17 cellular contexts compared by ENCODE assay signal in genomic region chr4:146329042-146329716, GRCh38.
DNase-seq lines count a peak whose midpoint lies in the region; ATAC-seq, FAIRE-seq and TF ChIP-seq lines count a peak whose summit lies in the region.
"Had no signal": no experiment of that assay in that cellular context is flagged by ENCODE, and none has a peak within 500 bp of the region (broad histone marks: within the 10 kb centered on the region; RNA-seq: fewer than 3 reads in every experiment).

No MANE protein-coding gene starts in this region.

- POLR2A ChIA-PET in MCF 10A (lab: Yijun Ruan, JAX): interaction anchor here (0.6 to 2.8 kb wide), 3 partner anchors 17 to 710 kb away, joined by 3 to 10 read pairs (median 4); partner anchors contain the start of genes MMAA and SLC10A7

- intact Hi-C loops in MCF 10A (cut with micrococcal nuclease) (no loop called here), breast epithelium (cut with DNase I; ENCODE audit: low total_unique reads) (no loop called here)

- H3K27me3 ChIP-seq in breast epithelium (no peaks in the 10 kb centered on the region), astrocyte (ENCODE audit: insufficient read depth, low read length) (no peaks in the 10 kb centered on the region)
- H3K27me3 ChIP-seq: adrenal gland, tibial nerve had no signal

- no peak for ATAC-seq in HG03039 (IDR thresholded peaks at IDR 0.05; ENCODE audit: unreplicated experiment)

- no peaks in the 10 kb centered on the region for H3K9me3 Mint-ChIP-seq in MCF 10A (ENCODE audit: unreplicated experiment)
- peaks cover 2% of the 10 kb centered on the region for H3K9me3 Mint-ChIP-seq in astrocyte (ENCODE audit: unreplicated experiment)
- H3K9me3 Mint-ChIP-seq: endodermal cell, naive B cell had no signal

- H2AFZ ChIP-seq in astrocyte (ENCODE audit: low read depth, low read length): no peak overlapping the region

- H3K4me1 Mint-ChIP-seq in MCF 10A (ENCODE audit: insufficient read depth, unreplicated experiment): peaks cover 16% of the 10 kb centered on the region
- H3K4me1 Mint-ChIP-seq in astrocyte (ENCODE audit: low read depth, unreplicated experiment): peaks cover 21% of the 10 kb centered on the region
- H3K4me1 Mint-ChIP-seq: endodermal cell, naive B cell had no signal

- BruUV-seq in MCF 10A (replicated peaks; lab: Mats Ljungman, UMichigan): no TSS peak

- no peak overlapping the region for H3K4me3 Mint-ChIP-seq in MCF 10A (ENCODE audit: unreplicated experiment)
- H3K4me3 Mint-ChIP-seq in astrocyte (ENCODE audit: unreplicated experiment): no peak overlapping the region
- H3K4me3 Mint-ChIP-seq: endodermal cell, naive B cell had no signal

- H3K27ac ChIP-seq in breast epithelium (no peak overlapping the region), astrocyte (ENCODE audit: low read depth, low read length) (peak overlapping the region; percentile 61)
- H3K27ac ChIP-seq: adrenal gland, tibial nerve had no signal

- H3K27me3 Mint-ChIP-seq in MCF 10A (ENCODE audit: insufficient read depth, unreplicated experiment): no peaks in the 10 kb centered on the region
- H3K27me3 Mint-ChIP-seq in astrocyte (ENCODE audit: low read depth, unreplicated experiment): no peaks in the 10 kb centered on the region
- H3K27me3 Mint-ChIP-seq: naive B cell had no signal

- no peak overlapping the region for H3K4me3 ChIP-seq in breast epithelium
- H3K4me3 ChIP-seq in astrocyte (ENCODE audit: insufficient read depth, low read depth, low read length): no peak overlapping the region
- H3K4me3 ChIP-seq: adrenal gland, tibial nerve had no signal

- no peak overlapping the region for H3K9ac ChIP-seq in astrocyte (ENCODE audit: low read length)

- DNase-seq in MCF 10A (ENCODE audit: unreplicated experiment): peak; percentile 62
- no peak for DNase-seq in breast epithelium (ENCODE audit: low spot score in 2 of 2)
- DNase-seq in astrocyte (ENCODE audit: low read depth): peak; percentile 86
- peak; percentile 60 for DNase-seq in glomerular endothelial cell (ENCODE audit: extremely low read depth, low read depth, low spot score)
- no peak for DNase-seq in NOMO-1 treated with DMSO at 0.1 percent for 48 hours (lab: John Stamatoyannopoulos, UW; ENCODE audit: unreplicated experiment)
- no peak for DNase-seq in OCI-M2 (lab: John Stamatoyannopoulos, UW; ENCODE audit: unreplicated experiment)
- DNase-seq in NCI-H1105 treated with DMSO at 0.1 percent for 48 hours (lab: John Stamatoyannopoulos, UW): no peak
- DNase-seq: 8988T; activated CD8-positive, alpha-beta memory T cell treated with anti-CD3 and anti-CD28 coated beads, Interleukin-2, amount 50 U/mL, for 4 hours; adrenal gland; endodermal cell; MV-4-11; naive B cell; NCI-H345; small intestine had no signal

- H4K20me1 ChIP-seq in astrocyte (ENCODE audit: insufficient read depth, low read length): no peaks in the 10 kb centered on the region

- no peak for TF ChIP-seq POLR2A in breast epithelium (IDR thresholded peaks at IDR 0.05)

- H3K4me2 ChIP-seq in astrocyte (ENCODE audit: low read length): peak overlapping the region; percentile 48

- no peaks in the 10 kb centered on the region for H3K9me3 ChIP-seq in breast epithelium
- no peaks in the 10 kb centered on the region for H3K9me3 ChIP-seq in astrocyte (ENCODE audit: insufficient read depth, low read depth, low read length)
- H3K9me3 ChIP-seq: adrenal gland, tibial nerve had no signal

- no peaks in the 10 kb centered on the region for H3K79me2 ChIP-seq in astrocyte (ENCODE audit: insufficient read depth, low read length)

- TF ChIP-seq CTCF in MCF 10A (IDR thresholded peaks at IDR 0.05; ENCODE audit: unreplicated experiment): no peak
- TF ChIP-seq CTCF in breast epithelium (IDR thresholded peaks at IDR 0.05): no peak
- no peak for TF ChIP-seq CTCF in astrocyte (IDR thresholded peaks at IDR 0.05; ENCODE audit: insufficient read depth, low read depth, low read length)

- peak overlapping the region; percentile 22 for H3K27ac Mint-ChIP-seq in MCF 10A (ENCODE audit: low read depth, unreplicated experiment)
- H3K27ac Mint-ChIP-seq in astrocyte (ENCODE audit: unreplicated experiment): peak overlapping the region; percentile 50
- H3K27ac Mint-ChIP-seq: endodermal cell had no signal

- peak; percentile 64 for FAIRE-seq in astrocyte (lab: Jason Lieb, UNC)
- FAIRE-seq: small intestine had no signal

- H3K36me3 Mint-ChIP-seq in MCF 10A (ENCODE audit: insufficient read depth, unreplicated experiment) (no peaks in the 10 kb centered on the region), astrocyte (ENCODE audit: low read depth, unreplicated experiment) (no peaks in the 10 kb centered on the region)

- CTCF ChIA-PET in MCF 10A (lab: Yijun Ruan, JAX): interaction anchor here (0.6 to 1.7 kb wide), 4 partner anchors 8 to 282 kb away, joined by 3 to 5 read pairs (median 4); no protein-coding TSS in a partner anchor

- H3K36me3 ChIP-seq in breast epithelium: no peaks in the 10 kb centered on the region
- no peaks in the 10 kb centered on the region for H3K36me3 ChIP-seq in astrocyte (ENCODE audit: insufficient read depth, low read length)
- H3K36me3 ChIP-seq: adrenal gland had no signal

- H3K4me1 ChIP-seq in breast epithelium: no peaks in the 10 kb centered on the region
- peaks cover 33% of the 10 kb centered on the region for H3K4me1 ChIP-seq in astrocyte (ENCODE audit: insufficient read depth, low read length)

Comparison
In these comparisons a context has a peak if more than half of its experiments do, and no peak if none do; other contexts are left out.
1. DNase-seq: peak in MCF 10A (single experiment), astrocyte (single experiment) and glomerular endothelial cell (single experiment); none in breast epithelium (0 of 2), NOMO-1 treated with DMSO at 0.1 percent for 48 hours (single experiment), OCI-M2 (single experiment) and NCI-H1105 treated with DMSO at 0.1 percent for 48 hours (single experiment).